8 cellular contexts compared by ENCODE assay signal in the genomic region with DNA sequence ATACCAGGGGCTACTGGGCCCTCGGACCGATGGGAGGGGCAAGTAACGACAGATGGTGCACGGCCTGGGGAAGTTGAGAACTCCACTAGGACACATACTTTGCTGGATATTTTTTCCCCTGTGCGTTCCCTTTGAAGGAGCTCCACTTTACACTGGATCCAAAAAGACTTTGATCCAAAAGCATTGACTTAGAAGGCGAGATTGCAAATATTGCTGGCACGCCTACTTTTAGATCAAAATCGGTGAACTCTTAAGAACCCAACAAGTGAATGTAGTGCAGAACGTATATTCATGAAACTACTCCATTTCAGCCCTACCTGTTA. TPM values are rescaled to one million over a fixed set of nuclear protein-coding genes. Genes with fewer than 3 reads are reported as not detected.
DNase-seq lines count a peak whose midpoint lies in the region; ATAC-seq and TF ChIP-seq lines count a peak whose summit lies in the region.

No MANE protein-coding gene starts in this region.

- H3K9me3 ChIP-seq in NT2/D1 (ENCODE audit: insufficient read depth, low read length) (no peaks in the 10 kb centered on the region), esophagus (ENCODE audit: control insufficient read depth in 2 of 2, insufficient read depth in 1 of 2, low read depth in 1 of 2, low read length in 1 of 2) (no peaks in the 10 kb centered on the region), gastrocnemius medialis (no peaks in the 10 kb centered on the region)

- H3K27me3 ChIP-seq in NT2/D1 (ENCODE audit: insufficient read depth, insufficient read length) (no peaks in the 10 kb centered on the region), esophagus (ENCODE audit: control insufficient read depth in 1 of 2, insufficient read depth in 2 of 2, low read length in 2 of 2) (no peaks in the 10 kb centered on the region), gastrocnemius medialis (no peaks in the 10 kb centered on the region)

- TF ChIP-seq CTCF in gastrocnemius medialis (IDR thresholded peaks at IDR 0.05 in 4 of 5, conservative IDR thresholded peaks at IDR 0.05 in 1 of 5): no peak

- H3K27ac ChIP-seq in esophagus (ENCODE audit: low read depth in 2 of 2, low read length in 1 of 2): peak overlapping the region; percentile 44 to 97
- H3K27ac ChIP-seq in gastrocnemius medialis: peak overlapping the region; percentile 97 to 99 (median 99)

- in situ Hi-C loops in gastrocnemius medialis (cut with MboI; ENCODE audit: low sequenced_read_pairs in 4 of 4): no loop called here

- WGBS in esophagus, 2 donors: 22% methylated on average over 9 of the region's 9 CpGs

- DNase-seq in NT2/D1 (ENCODE audit: low read depth, low spot score) (no peak), gastrocnemius medialis (no peak), COLO829 (ENCODE audit: low spot score) (no peak), NCI-H2196 treated with DMSO at 0.1 percent for 48 hours (lab: John Stamatoyannopoulos, UW; ENCODE audit: unreplicated experiment) (no peak), SK-N-DZ (ENCODE audit: low spot score) (no peak), GM19240 (ENCODE audit: insufficient read length, low spot score) (no peak)

- H3K4me1 ChIP-seq in NT2/D1 (ENCODE audit: insufficient read depth, insufficient read length): no peaks in the 10 kb centered on the region
- H3K4me1 ChIP-seq in esophagus (ENCODE audit: control insufficient read depth in 2 of 2, insufficient read depth in 2 of 2, low read length in 1 of 2): no peaks in the 10 kb centered on the region
- peaks cover 34 to 37% of the 10 kb centered on the region in 2 donors for H3K4me1 ChIP-seq in gastrocnemius medialis

- intact Hi-C loops in gastrocnemius medialis (cut with DNase I; ENCODE audit: low total_unique reads): loop anchor here (5.0 kb wide), 1 partner anchor 385 kb away; a partner anchor contains a TSS

- peaks cover 3% of the 10 kb centered on the region for H3K36me3 ChIP-seq in NT2/D1 (ENCODE audit: insufficient read depth, insufficient read length, low read length)
- no peaks in the 10 kb centered on the region for H3K36me3 ChIP-seq in esophagus (ENCODE audit: control insufficient read depth in 2 of 2, insufficient read depth in 2 of 2, low read length in 1 of 2)
- H3K36me3 ChIP-seq in gastrocnemius medialis: no peaks in the 10 kb centered on the region

- ATAC-seq in GM18907 (IDR thresholded peaks at IDR 0.05; ENCODE audit: unreplicated experiment) (peak; percentile 30), gastrocnemius medialis (no peak)

- no peak overlapping the region for H3K9ac ChIP-seq in NT2/D1 (ENCODE audit: insufficient read length, low read depth)

- no peak for TF ChIP-seq POLR2A in gastrocnemius medialis (IDR thresholded peaks at IDR 0.05)

- H3K4me3 ChIP-seq in NT2/D1 (ENCODE audit: insufficient read length, low read depth) (peak overlapping the region; percentile 89), esophagus (ENCODE audit: low read depth in 1 of 2, low read length in 2 of 2) (peak overlapping the region; percentile 76 to 92), gastrocnemius medialis (peak overlapping the region; percentile 56 to 97 (median 91))

RNA-seq across cellular contexts. Expression of a gene that starts 0.4 kb away (rescaled TPM):
- 1 to 10 TPM; 4.8 to 10.0 TPM for polyA plus RNA-seq in esophagus
- 10 to 100 TPM in 3 of 4 donors, 1 to 10 TPM in 1; 9.2 to 30.8 (median 13.6) TPM for total RNA-seq in gastrocnemius medialis
- polyA plus RNA-seq in SK-N-DZ (2014; cell fraction: cytosol; rRNA removed): 101 and 109 TPM in 2 replicates
- polyA plus RNA-seq in SK-N-DZ (2014; cell fraction: nucleus; rRNA removed): 68.9 and 75.0 TPM in 2 replicates
